In the genomic region with DNA sequence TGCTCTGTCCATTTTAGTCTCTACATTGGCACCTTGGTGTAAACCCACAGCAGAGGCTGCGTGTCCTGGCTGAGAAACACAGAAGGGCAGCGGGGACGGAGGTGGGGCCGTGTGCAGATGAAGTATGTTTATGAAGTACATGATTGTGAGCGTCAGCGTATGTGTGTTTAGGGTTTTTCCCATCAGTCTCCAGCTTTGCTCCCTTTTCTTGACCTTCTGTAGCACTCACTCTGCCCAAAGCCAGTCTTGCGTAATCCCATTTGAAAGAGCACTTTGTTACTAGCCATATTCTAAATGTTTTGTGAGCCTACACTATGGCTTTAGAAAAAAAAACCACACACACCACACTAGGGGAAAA, we compare ENCODE assay signal across 11 cellular contexts.
A peak's percentile ranks its signal among the peaks of the same experiment; 100 is the strongest.
DNase-seq lines count a peak whose midpoint lies in the region; ATAC-seq, FAIRE-seq and TF ChIP-seq lines count a peak whose summit lies in the region.
"Had no signal": no experiment of that assay in that cellular context is flagged by ENCODE, and none has a peak within 500 bp of the region (broad histone marks: within the 10 kb centered on the region; RNA-seq: fewer than 3 reads in every experiment).

No MANE protein-coding gene starts in this region.

- peak overlapping the region; percentile 53 for H3K4me3 ChIP-seq in AG10803 (ENCODE audit: low read length)
- peak overlapping the region; percentile 67 for H3K4me3 ChIP-seq in HUES6 (ENCODE audit: low read depth, low read length)
- peak overlapping the region; percentile 81 to 90 (median 85) for H3K4me3 ChIP-seq in H1 (ENCODE audit: extremely low read depth in 1 of 4, insufficient read depth in 2 of 4, low read depth in 3 of 4, low read length in 4 of 4)
- H3K4me3 ChIP-seq in muscle layer of duodenum (ENCODE audit: low read depth in 1 of 2, low read length in 2 of 2): peak overlapping the region; percentile 26 to 60

- FAIRE-seq in H1 (lab: Jason Lieb, UNC): peak; percentile 32

- H3K9ac ChIP-seq in HUES6 (ENCODE audit: low read length) (peak overlapping the region; percentile 56), H1 (replicated peaks in 1 of 4; ENCODE audit: extremely low read depth in 1 of 4, low read depth in 3 of 4, low read length in 3 of 4) (peak overlapping the region in 3 of 4 experiments; percentile 43 to 62 (median 53); a peak in 6 of 7 replicates)

- H4K5ac ChIP-seq in H1 (ENCODE audit: insufficient read length, low read depth, low read length): peak overlapping the region; percentile 75

- TF ChIP-seq POLR2A in H1 (IDR thresholded peaks at IDR 0.05; ENCODE audit: control extremely low read depth in 1 of 2, low read depth in 2 of 2, low read length in 2 of 2): no peak

- WGBS in H1 (ENCODE audit: extremely low coverage in 1 of 2, insufficient coverage in 1 of 2, insufficient read length in 1 of 2, insufficient replicate concordance in 2 of 2, low coverage in 1 of 2, low lambda C conversion rate in 2 of 2, missing lambda C conversion rate in 1 of 2), 2 experiments: 7% methylated on average over 7 of the region's 7 CpGs; no CpG with 5 or more reads in 1 of the 2 experiments

- peak overlapping the region; percentile 43 for H3K56ac ChIP-seq in H1 (replicated peaks; ENCODE audit: insufficient read length, low read depth, low read length)

- peak overlapping the region; percentile 84 for H2BK12ac ChIP-seq in H1 (ENCODE audit: low read depth, low read length)

- H4K91ac ChIP-seq in H1 (replicated peaks; ENCODE audit: insufficient read length, low read length): peak overlapping the region; percentile 45

- CTCF ChIA-PET in H1 (lab: Charles Lee; ENCODE audit: partially characterized antibody): interaction anchor here (0.6 to 0.9 kb wide), 3 partner anchors 148 to 680 kb away, joined by 3 read pairs; no protein-coding TSS in a partner anchor

- H3K4me1 ChIP-seq in HUES6 (ENCODE audit: control insufficient read depth, insufficient read depth, low read length) (peaks cover 31% of the 10 kb centered on the region), H1 (replicated peaks in 1 of 4; ENCODE audit: control insufficient read depth in 3 of 4, insufficient read depth in 4 of 4, low read length in 3 of 4) (peaks cover 0 to 40% (median 23%) of the 10 kb centered on the region in 4 experiments; a peak in 5 of 7 replicates), muscle layer of duodenum (ENCODE audit: control insufficient read depth in 1 of 2, insufficient read depth in 2 of 2, low read length in 2 of 2) (peaks cover 0 to 9% of the 10 kb centered on the region in 2 donors)

- DNase-seq in AG10803 (ENCODE audit: low read depth) (peak; percentile 8), H1 (ENCODE audit: low read depth in 1 of 2, low spot score in 2 of 2) (no peak), NCI-H2171 treated with DMSO at 0.1 percent for 48 hours (lab: John Stamatoyannopoulos, UW) (no peak), medulla oblongata (ENCODE audit: extremely low spot score) (no peak), KG1 (lab: John Stamatoyannopoulos, UW) (no peak)
- DNase-seq: dermis blood vessel endothelial cell, SHP77 treated with DMSO at 0.1 percent for 48 hours had no signal

- no peaks in the 10 kb centered on the region for H3K79me1 ChIP-seq in H1 (ENCODE audit: low read depth, low read length)

- peak overlapping the region; percentile 52; the same call in 1 of the 2 replicates for H2BK5ac ChIP-seq in H1 (ENCODE audit: low read depth, low read length)

- peak overlapping the region; percentile 3 for H3K23ac ChIP-seq in H1 (ENCODE audit: insufficient read length)

- no peak for ATAC-seq in HG02970 (IDR thresholded peaks at IDR 0.05; ENCODE audit: low FRiP score, unreplicated experiment)

- H2BK15ac ChIP-seq in H1 (ENCODE audit: low read length): no peak overlapping the region

- peak overlapping the region; percentile 87; the same call in 1 of the 2 replicates for H2AFZ ChIP-seq in H1 (ENCODE audit: low read length)

- peaks cover 29% of the 10 kb centered on the region for H3K27me3 ChIP-seq in HUES6 (ENCODE audit: control insufficient read depth, insufficient read depth, low read length)
- H3K27me3 ChIP-seq in H1 (replicated peaks in 1 of 4; ENCODE audit: control insufficient read depth in 3 of 4, extremely low read depth in 1 of 4, insufficient read depth in 3 of 4, low read length in 3 of 4): no peaks in the 10 kb centered on the region
- peaks cover 6% of the 10 kb centered on the region for H3K27me3 ChIP-seq in muscle layer of duodenum (ENCODE audit: low read depth, low read length)

- no peaks in the 10 kb centered on the region; a peak in 1 of 4 replicates for H3K79me2 ChIP-seq in H1 (ENCODE audit: control insufficient read depth in 1 of 2, insufficient read depth in 2 of 2, low read length in 2 of 2)

- no peak overlapping the region; the same call in 1 of the 2 replicates for H4K8ac ChIP-seq in H1 (ENCODE audit: extremely low read depth, insufficient read depth, low read length)

- no peaks in the 10 kb centered on the region for H4K20me1 ChIP-seq in H1 (replicated peaks in 1 of 2; ENCODE audit: control insufficient read depth in 1 of 2, insufficient read depth in 2 of 2, low read length in 2 of 2)

- no peak overlapping the region for H2BK20ac ChIP-seq in H1 (ENCODE audit: low read length)

- POLR2A ChIA-PET in H1 (lab: Charles Lee; ENCODE audit: partially characterized antibody): interaction anchor here (0.6 to 1.0 kb wide), 3 partner anchors 9 to 723 kb away, joined by 3 read pairs; no protein-coding TSS in a partner anchor

- H2AK5ac ChIP-seq in H1 (ENCODE audit: low read depth, low read length): no peak overlapping the region; the same call in 1 of the 2 replicates

- H3K4me2 ChIP-seq in H1 (ENCODE audit: insufficient read depth in 1 of 2, low read depth in 2 of 2, low read length in 2 of 2): peak overlapping the region; percentile 86 to 99

- no peaks in the 10 kb centered on the region for H3K36me3 ChIP-seq in HUES6 (ENCODE audit: control insufficient read depth, insufficient read depth, low read length)
- no peaks in the 10 kb centered on the region for H3K36me3 ChIP-seq in H1 (ENCODE audit: control insufficient read depth in 2 of 4, insufficient read depth in 4 of 4, low read length in 3 of 4)
- no peaks in the 10 kb centered on the region for H3K36me3 ChIP-seq in muscle layer of duodenum (ENCODE audit: control insufficient read depth in 1 of 2, insufficient read depth in 2 of 2, low read length in 2 of 2)

- H3K27ac ChIP-seq in HUES6 (ENCODE audit: low read depth, low read length) (no peak overlapping the region), H1 (ENCODE audit: low read depth, low read length) (peak overlapping the region; percentile 11; the same call in 1 of the 2 replicates), muscle layer of duodenum (ENCODE audit: low read length) (no peak overlapping the region)
- H3K27ac ChIP-seq: C4-2B had no signal

- peak overlapping the region; percentile 96 for H3K18ac ChIP-seq in H1 (ENCODE audit: extremely low read depth, low read length)

- peaks cover 7% of the 10 kb centered on the region for H3K23me2 ChIP-seq in H1 (ENCODE audit: low read depth, low read length)

- TF ChIP-seq RAD21 in H1 (IDR thresholded peaks at IDR 0.05 in 1 of 2, conservative IDR thresholded peaks at IDR 0.05 in 1 of 2; ENCODE audit: low read depth in 2 of 2, low read length in 2 of 2): no peak

- H3K14ac ChIP-seq in H1 (ENCODE audit: insufficient read length): no peak overlapping the region

- no peak for TF ChIP-seq EP300 in H1 (IDR thresholded peaks at IDR 0.05; ENCODE audit: borderline replicate concordance in 1 of 2, low read depth in 2 of 2, low read length in 2 of 2)

- H2BK120ac ChIP-seq in H1 (replicated peaks; ENCODE audit: low read depth, low read length): peak overlapping the region; percentile 52

- H3K9me3 ChIP-seq in HUES6 (ENCODE audit: control insufficient read depth, insufficient read depth, low read depth, low read length): no peaks in the 10 kb centered on the region
- no peaks in the 10 kb centered on the region for H3K9me3 ChIP-seq in H1 (ENCODE audit: insufficient read depth in 2 of 2, low read depth in 1 of 2, low read length in 1 of 2)
- H3K9me3 ChIP-seq in muscle layer of duodenum (ENCODE audit: control insufficient read depth in 1 of 2, low read length in 2 of 2): peaks cover 0 to 3% of the 10 kb centered on the region in 2 donors

- TF ChIP-seq CTCF in AG10803 (conservative IDR thresholded peaks at IDR 0.05; ENCODE audit: low read length) (no peak), H1 (IDR thresholded peaks at IDR 0.05; ENCODE audit: control extremely low read depth in 1 of 3, insufficient read depth in 1 of 3, low read depth in 1 of 3, low read length in 3 of 3) (no peak)

- H3K4ac ChIP-seq in H1 (replicated peaks; ENCODE audit: insufficient read length, low read depth, low read length): no peak overlapping the region

TF ChIP-seq in H1, 55 proteins besides CTCF, POLR2A, EP300 and RAD21:
- no peak for TF ChIP-seq JUND (IDR thresholded peaks at IDR 0.05; ENCODE audit: low read length)
- TF ChIP-seq CEBPB (IDR thresholded peaks at IDR 0.05; ENCODE audit: low read depth, low read length): peak; percentile 97
